8 cellular contexts compared by ENCODE assay signal in the genomic region with DNA sequence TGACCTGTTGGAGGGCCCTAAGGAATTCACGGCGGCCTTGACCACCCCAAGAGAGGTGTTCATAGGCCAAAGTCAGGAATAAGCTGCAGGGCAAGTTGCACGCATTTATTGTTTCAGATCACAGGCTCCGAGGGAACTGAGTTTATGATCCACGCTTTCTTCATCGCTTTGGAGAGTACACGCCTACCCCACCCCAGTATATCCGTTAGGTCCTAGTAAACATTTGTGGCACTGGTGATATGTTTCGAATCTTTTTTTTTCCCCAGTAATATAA. TPM values are rescaled to one million over a fixed set of nuclear protein-coding genes. Genes with fewer than 3 reads are reported as not detected.
DNase-seq lines count a peak whose midpoint lies in the region; ATAC-seq and TF ChIP-seq lines count a peak whose summit lies in the region.

No MANE protein-coding gene starts in this region.

- no peak for ATAC-seq in heart left ventricle
- ATAC-seq in Right ventricle myocardium inferior: no peak
- no peak for ATAC-seq in upper lobe of left lung (ENCODE audit: low FRiP score in 2 of 2)

- H3K4me1 ChIP-seq in heart left ventricle: peaks cover 0 to 36% (median 22%) of the 10 kb centered on the region in 12 donors
- H3K4me1 ChIP-seq in ascending aorta: peaks cover 4 to 14% of the 10 kb centered on the region in 2 donors
- H3K4me1 ChIP-seq in upper lobe of left lung: peaks cover 17 to 35% (median 22%) of the 10 kb centered on the region in 4 donors

- DNase-seq in heart left ventricle (peak in 1 of 5 donors; percentile 3), Right ventricle myocardium inferior (ENCODE audit: missing footprints) (no peak), ascending aorta (ENCODE audit: low spot score in 2 of 2) (no peak), lower leg skin (ENCODE audit: low spot score in 2 of 2) (no peak), upper lobe of left lung (no peak), iPS-NIHi7 (ENCODE audit: extremely low spot score) (no peak), putamen (ENCODE audit: low spot score) (no peak)
- DNase-seq in activated CD4-positive, CD25-positive, alpha-beta regulatory T cell treated with anti-CD3 and anti-CD28 coated beads, Interleukin-2, amount 50 U/mL, for 72 hours: no peak

- H3K27ac ChIP-seq in heart left ventricle (peak overlapping the region in 11 of 12 donors; percentile 90 to 98 (median 95)), ascending aorta (peak overlapping the region; percentile 89 to 92), upper lobe of left lung (peak overlapping the region; percentile 89 to 98 (median 96))

- H3K27me3 ChIP-seq in heart left ventricle (no peaks in the 10 kb centered on the region), ascending aorta (no peaks in the 10 kb centered on the region), upper lobe of left lung (no peaks in the 10 kb centered on the region)

- no peak for TF ChIP-seq POLR2A in heart left ventricle (IDR thresholded peaks at IDR 0.05)
- TF ChIP-seq POLR2A in lower leg skin (IDR thresholded peaks at IDR 0.05): no peak
- no peak for TF ChIP-seq POLR2A in upper lobe of left lung (IDR thresholded peaks at IDR 0.05)

- H3K36me3 ChIP-seq in heart left ventricle: peaks cover 0 to 54% (median 48%) of the 10 kb centered on the region in 9 donors
- H3K36me3 ChIP-seq in ascending aorta: peaks cover 26 to 33% of the 10 kb centered on the region in 2 donors
- peaks cover 7 to 51% (median 37%) of the 10 kb centered on the region in 4 donors for H3K36me3 ChIP-seq in upper lobe of left lung

- no peak for TF ChIP-seq EP300 in upper lobe of left lung (IDR thresholded peaks at IDR 0.05)

- H3K9me3 ChIP-seq in heart left ventricle (no peaks in the 10 kb centered on the region), ascending aorta (no peaks in the 10 kb centered on the region), upper lobe of left lung (no peaks in the 10 kb centered on the region)

- WGBS in heart left ventricle, 4 donors: 18 to 20% (median 19%) methylated on average over 9 of the region's 9 CpGs
- WGBS in lower leg skin, 2 donors: 15 to 17% methylated on average over 9 of the region's 9 CpGs
- WGBS in upper lobe of left lung, 2 donors: 18 to 22% methylated on average over 8 to 9 of the region's 9 CpGs

- intact Hi-C loops in heart left ventricle (cut with DNase I) (loop anchor here in 3 of 10 donors (5.0 kb wide), 1 partner anchor 33 kb away; the partner anchor contains the start of genes EML3 (in 3 of the 3) and ROM1 (in 3 of the 3)), Right ventricle myocardium inferior (cut with DNase I) (loop anchor here (2.0 kb wide), 1 partner anchor 23 kb away; no protein-coding TSS in a partner anchor), ascending aorta (cut with DNase I) (loop anchor here (5.0 kb wide), 1 partner anchor 43 kb away; the partner anchor contains the start of gene MTA2), lower leg skin (cut with DNase I; ENCODE audit: low total_unique reads) (no loop called here)

- TF ChIP-seq CTCF in heart left ventricle (IDR thresholded peaks at IDR 0.05) (no peak), ascending aorta (IDR thresholded peaks at IDR 0.05) (no peak), lower leg skin (IDR thresholded peaks at IDR 0.05) (no peak), upper lobe of left lung (IDR thresholded peaks at IDR 0.05) (no peak)

- H3K4me3 ChIP-seq in heart left ventricle (peak overlapping the region; percentile 63 to 100 (median 88)), ascending aorta (peak overlapping the region; percentile 66 to 92), lower leg skin (ENCODE audit: low read depth, poor library complexity, severe bottlenecking) (peak overlapping the region; percentile 70), upper lobe of left lung (peak overlapping the region; percentile 75 to 99 (median 92))

RNA-seq across cellular contexts. Expression of gene GANAB, which starts 0.8 kb away (rescaled TPM):
- total RNA-seq in heart left ventricle (100 to 1,000 TPM in 4 of 9 donors, 10 to 100 TPM in 5; 64.4 to 182 (median 99.1) TPM), Right ventricle myocardium inferior (105 TPM), ascending aorta (326 TPM), lower leg skin (100 to 1,000 TPM in 1 of 4 donors, 10 to 100 TPM in 3; 72.0 to 118 (median 91.4) TPM), upper lobe of left lung (100 to 1,000 TPM in 4 of 6 donors, 10 to 100 TPM in 2; 82.3 to 240 (median 138) TPM)
- polyA plus RNA-seq in heart left ventricle: 100 to 1,000 TPM in 1 of 2 donors, 10 to 100 TPM in 1; 49.3 to 113 TPM

RNA-seq across cellular contexts. Expression of gene INTS5, which starts 7.5 kb away (rescaled TPM):
- total RNA-seq in heart left ventricle: 10 to 100 TPM in 7 of 9 donors, 1 to 10 TPM in 2; 9.1 to 23.2 (median 11.5) TPM
- 10 to 100 TPM in 1 of 2 donors, 1 to 10 TPM in 1; 3.3 to 15.5 TPM for polyA plus RNA-seq in heart left ventricle
- 9.6 TPM for total RNA-seq in Right ventricle myocardium inferior
- total RNA-seq in ascending aorta: 8.1 TPM
- 10 to 100 TPM; 28.5 to 32.7 (median 30.2) TPM for total RNA-seq in lower leg skin
- 10 to 100 TPM in 5 of 6 donors, 1 to 10 TPM in 1; 9.5 to 31.5 (median 19.8) TPM for total RNA-seq in upper lobe of left lung

RNA-seq across cellular contexts. Expression of gene C11orf98, which starts 19.4 kb away (rescaled TPM):
- total RNA-seq in heart left ventricle: 10 to 100 TPM; 24.0 to 56.2 (median 28.5) TPM
- 100 to 1,000 TPM in 1 of 2 donors, 10 to 100 TPM in 1; 75.1 to 191 TPM for polyA plus RNA-seq in heart left ventricle
- 33.0 TPM for total RNA-seq in Right ventricle myocardium inferior
- 49.8 TPM for total RNA-seq in ascending aorta
- total RNA-seq in lower leg skin: 10 to 100 TPM; 21.3 to 58.4 (median 31.4) TPM
- 10 to 100 TPM; 16.8 to 42.0 (median 30.6) TPM for total RNA-seq in upper lobe of left lung

RNA-seq across cellular contexts. Expression of gene CSKMT, which starts 19.5 kb away (rescaled TPM):
- 1 to 10 TPM in 7 of 9 donors, under 1 TPM in 2; 0.38 to 8.7 (median 4.2) TPM for total RNA-seq in heart left ventricle
- polyA plus RNA-seq in heart left ventricle: 1 to 10 TPM; 4.4 to 6.6 TPM
- 4.9 TPM for total RNA-seq in Right ventricle myocardium inferior
- total RNA-seq in ascending aorta: not detected
- total RNA-seq in lower leg skin: 10 to 100 TPM in 1 of 4 donors, 1 to 10 TPM in 3; 2.9 to 14.8 (median 7.7) TPM
- total RNA-seq in upper lobe of left lung: 10 to 100 TPM in 3 of 6 donors, 1 to 10 TPM in 3; 5.7 to 16.0 (median 10.0) TPM

RNA-seq across cellular contexts. Expression of gene B3GAT3, which starts 23.8 kb away (rescaled TPM):
- total RNA-seq in heart left ventricle (10 to 100 TPM in 7 of 9 donors, 1 to 10 TPM in 2; 9.2 to 20.5 (median 12.3) TPM), Right ventricle myocardium inferior (12.8 TPM), ascending aorta (61.3 TPM), lower leg skin (10 to 100 TPM; 29.7 to 51.8 (median 35.2) TPM), upper lobe of left lung (10 to 100 TPM; 21.3 to 43.9 (median 37.9) TPM)
- polyA plus RNA-seq in heart left ventricle: 10 to 100 TPM; 19.1 to 38.1 TPM
